ENCODE assay signal across 1 cellular context in the genomic region with DNA sequence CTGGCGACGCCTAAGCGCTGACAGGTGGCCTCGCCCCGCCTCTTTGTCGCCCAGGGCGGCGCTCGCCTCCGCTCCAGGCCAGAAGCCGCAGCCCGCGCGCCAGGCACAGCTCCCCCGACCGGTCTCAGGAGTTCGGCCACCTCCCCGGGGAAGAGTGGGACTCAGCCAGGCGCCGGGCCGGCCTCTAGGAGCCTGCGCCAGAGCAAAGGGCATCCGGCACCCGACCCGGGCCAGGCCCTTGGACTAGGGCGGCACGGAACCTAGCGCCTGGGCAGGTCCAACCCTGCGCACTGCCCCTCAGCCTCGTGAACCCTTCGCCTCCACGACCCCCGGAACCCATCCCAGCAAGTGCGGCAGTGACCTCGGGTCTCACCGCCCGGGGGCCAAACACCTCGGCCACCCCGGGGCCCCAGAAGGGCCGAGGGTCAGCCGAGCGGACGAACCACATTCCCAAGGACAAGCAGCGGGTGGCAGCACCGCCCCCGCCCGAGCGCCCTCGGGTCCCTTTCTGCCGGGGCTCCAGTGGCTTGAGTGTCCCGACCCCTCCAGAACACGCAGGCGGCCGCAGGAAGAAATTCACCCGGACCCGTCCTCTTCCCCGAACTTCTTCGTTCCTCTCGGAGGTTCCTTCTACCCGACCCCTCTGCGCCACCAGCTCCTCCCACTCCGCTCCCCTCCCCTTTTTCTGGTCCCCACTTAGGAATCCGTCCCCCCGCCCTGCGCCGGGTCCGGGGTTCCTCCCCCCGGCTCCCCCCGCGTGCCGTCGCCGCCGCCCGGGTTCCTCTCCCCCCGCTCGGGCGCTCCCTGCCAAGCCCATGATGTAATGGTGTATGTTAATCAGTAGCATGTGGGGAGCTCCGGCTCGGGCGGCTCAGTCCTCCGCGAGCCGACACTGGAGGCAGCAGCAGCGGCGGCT.
TF ChIP-seq lines count a peak whose summit lies in the region.

No MANE protein-coding gene starts in this region.

TF ChIP-seq in HepG2, 621 proteins besides CTCF, POLR2A, EP300 and RAD21 (continued from another document and continues in another):
- TF ChIP-seq, protein P1, sequence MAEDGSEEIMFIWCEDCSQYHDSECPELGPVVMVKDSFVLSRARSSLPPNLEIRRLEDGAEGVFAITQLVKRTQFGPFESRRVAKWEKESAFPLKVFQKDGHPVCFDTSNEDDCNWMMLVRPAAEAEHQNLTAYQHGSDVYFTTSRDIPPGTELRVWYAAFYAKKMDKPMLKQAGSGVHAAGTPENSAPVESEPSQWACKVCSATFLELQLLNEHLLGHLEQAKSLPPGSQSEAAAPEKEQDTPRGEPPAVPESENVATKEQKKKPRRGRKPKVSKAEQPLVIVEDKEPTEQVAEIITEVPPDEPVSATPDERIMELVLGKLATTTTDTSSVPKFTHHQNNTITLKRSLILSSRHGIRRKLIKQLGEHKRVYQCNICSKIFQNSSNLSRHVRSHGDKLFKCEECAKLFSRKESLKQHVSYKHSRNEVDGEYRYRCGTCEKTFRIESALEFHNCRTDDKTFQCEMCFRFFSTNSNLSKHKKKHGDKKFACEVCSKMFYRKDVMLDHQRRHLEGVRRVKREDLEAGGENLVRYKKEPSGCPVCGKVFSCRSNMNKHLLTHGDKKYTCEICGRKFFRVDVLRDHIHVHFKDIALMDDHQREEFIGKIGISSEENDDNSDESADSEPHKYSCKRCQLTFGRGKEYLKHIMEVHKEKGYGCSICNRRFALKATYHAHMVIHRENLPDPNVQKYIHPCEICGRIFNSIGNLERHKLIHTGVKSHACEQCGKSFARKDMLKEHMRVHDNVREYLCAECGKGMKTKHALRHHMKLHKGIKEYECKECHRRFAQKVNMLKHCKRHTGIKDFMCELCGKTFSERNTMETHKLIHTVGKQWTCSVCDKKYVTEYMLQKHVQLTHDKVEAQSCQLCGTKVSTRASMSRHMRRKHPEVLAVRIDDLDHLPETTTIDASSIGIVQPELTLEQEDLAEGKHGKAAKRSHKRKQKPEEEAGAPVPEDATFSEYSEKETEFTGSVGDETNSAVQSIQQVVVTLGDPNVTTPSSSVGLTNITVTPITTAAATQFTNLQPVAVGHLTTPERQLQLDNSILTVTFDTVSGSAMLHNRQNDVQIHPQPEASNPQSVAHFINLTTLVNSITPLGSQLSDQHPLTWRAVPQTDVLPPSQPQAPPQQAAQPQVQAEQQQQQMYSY (CRISPR knock-in tag; IDR thresholded peaks at IDR 0.05) = peak; percentile 49; the same call in 1 of the 2 replicates
- no peak for TF ChIP-seq NFE2L2 (IDR thresholded peaks at IDR 0.05; ENCODE audit: low read length)
- TF ChIP-seq ZNF432 (CRISPR knock-in tag; IDR thresholded peaks at IDR 0.05; ENCODE audit: borderline replicate concordance) = no peak
- no peak for TF ChIP-seq RFX1 (IDR thresholded peaks at IDR 0.05)
- TF ChIP-seq ZFP37 (CRISPR knock-in tag; IDR thresholded peaks at IDR 0.05; ENCODE audit: borderline replicate concordance) = 0 out of 2 replicates have a peak, but pooled peaks have one; percentile 34
- TF ChIP-seq, protein P2, sequence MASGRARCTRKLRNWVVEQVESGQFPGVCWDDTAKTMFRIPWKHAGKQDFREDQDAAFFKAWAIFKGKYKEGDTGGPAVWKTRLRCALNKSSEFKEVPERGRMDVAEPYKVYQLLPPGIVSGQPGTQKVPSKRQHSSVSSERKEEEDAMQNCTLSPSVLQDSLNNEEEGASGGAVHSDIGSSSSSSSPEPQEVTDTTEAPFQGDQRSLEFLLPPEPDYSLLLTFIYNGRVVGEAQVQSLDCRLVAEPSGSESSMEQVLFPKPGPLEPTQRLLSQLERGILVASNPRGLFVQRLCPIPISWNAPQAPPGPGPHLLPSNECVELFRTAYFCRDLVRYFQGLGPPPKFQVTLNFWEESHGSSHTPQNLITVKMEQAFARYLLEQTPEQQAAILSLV (CRISPR knock-in tag; IDR thresholded peaks at IDR 0.05; ENCODE audit: borderline replicate concordance) = peak; percentile 81; the same call in 1 of the 2 replicates
- TF ChIP-seq, protein P3, sequence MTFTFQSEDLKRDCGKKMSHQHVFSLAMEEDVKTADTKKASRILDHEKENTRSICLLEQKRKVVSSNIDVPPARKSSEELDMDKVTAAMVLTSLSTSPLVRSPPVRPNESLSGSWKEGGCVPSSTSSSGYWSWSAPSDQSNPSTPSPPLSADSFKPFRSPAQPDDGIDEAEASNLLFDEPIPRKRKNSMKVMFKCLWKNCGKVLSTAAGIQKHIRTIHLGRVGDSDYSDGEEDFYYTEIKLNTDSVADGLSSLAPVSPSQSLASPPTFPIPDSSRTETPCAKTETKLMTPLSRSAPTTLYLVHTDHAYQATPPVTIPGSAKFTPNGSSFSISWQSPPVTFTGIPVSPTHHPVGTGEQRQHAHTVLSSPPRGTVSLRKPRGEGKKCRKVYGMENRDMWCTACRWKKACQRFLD (CRISPR knock-in tag; IDR thresholded peaks at IDR 0.05; ENCODE audit: borderline replicate concordance) = peak; percentile 30; the same call in 1 of the 2 replicates
- TF ChIP-seq STAG1 (CRISPR knock-in tag; IDR thresholded peaks at IDR 0.05) = peak; percentile 56
- no peak for TF ChIP-seq HOXA5 (CRISPR knock-in tag; IDR thresholded peaks at IDR 0.05)
- TF ChIP-seq SAP130 (CRISPR knock-in tag; IDR thresholded peaks at IDR 0.05; ENCODE audit: low read depth) = peak; percentile 87
- TF ChIP-seq, protein P4, sequence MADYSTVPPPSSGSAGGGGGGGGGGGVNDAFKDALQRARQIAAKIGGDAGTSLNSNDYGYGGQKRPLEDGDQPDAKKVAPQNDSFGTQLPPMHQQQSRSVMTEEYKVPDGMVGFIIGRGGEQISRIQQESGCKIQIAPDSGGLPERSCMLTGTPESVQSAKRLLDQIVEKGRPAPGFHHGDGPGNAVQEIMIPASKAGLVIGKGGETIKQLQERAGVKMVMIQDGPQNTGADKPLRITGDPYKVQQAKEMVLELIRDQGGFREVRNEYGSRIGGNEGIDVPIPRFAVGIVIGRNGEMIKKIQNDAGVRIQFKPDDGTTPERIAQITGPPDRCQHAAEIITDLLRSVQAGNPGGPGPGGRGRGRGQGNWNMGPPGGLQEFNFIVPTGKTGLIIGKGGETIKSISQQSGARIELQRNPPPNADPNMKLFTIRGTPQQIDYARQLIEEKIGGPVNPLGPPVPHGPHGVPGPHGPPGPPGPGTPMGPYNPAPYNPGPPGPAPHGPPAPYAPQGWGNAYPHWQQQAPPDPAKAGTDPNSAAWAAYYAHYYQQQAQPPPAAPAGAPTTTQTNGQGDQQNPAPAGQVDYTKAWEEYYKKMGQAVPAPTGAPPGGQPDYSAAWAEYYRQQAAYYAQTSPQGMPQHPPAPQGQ (CRISPR knock-in tag; IDR thresholded peaks at IDR 0.05; ENCODE audit: borderline replicate concordance) = 0 out of 2 replicates have a peak, but pooled peaks have one; percentile 5
- no peak for TF ChIP-seq ZNF230 (CRISPR knock-in tag; IDR thresholded peaks at IDR 0.05)
- TF ChIP-seq, protein P5, sequence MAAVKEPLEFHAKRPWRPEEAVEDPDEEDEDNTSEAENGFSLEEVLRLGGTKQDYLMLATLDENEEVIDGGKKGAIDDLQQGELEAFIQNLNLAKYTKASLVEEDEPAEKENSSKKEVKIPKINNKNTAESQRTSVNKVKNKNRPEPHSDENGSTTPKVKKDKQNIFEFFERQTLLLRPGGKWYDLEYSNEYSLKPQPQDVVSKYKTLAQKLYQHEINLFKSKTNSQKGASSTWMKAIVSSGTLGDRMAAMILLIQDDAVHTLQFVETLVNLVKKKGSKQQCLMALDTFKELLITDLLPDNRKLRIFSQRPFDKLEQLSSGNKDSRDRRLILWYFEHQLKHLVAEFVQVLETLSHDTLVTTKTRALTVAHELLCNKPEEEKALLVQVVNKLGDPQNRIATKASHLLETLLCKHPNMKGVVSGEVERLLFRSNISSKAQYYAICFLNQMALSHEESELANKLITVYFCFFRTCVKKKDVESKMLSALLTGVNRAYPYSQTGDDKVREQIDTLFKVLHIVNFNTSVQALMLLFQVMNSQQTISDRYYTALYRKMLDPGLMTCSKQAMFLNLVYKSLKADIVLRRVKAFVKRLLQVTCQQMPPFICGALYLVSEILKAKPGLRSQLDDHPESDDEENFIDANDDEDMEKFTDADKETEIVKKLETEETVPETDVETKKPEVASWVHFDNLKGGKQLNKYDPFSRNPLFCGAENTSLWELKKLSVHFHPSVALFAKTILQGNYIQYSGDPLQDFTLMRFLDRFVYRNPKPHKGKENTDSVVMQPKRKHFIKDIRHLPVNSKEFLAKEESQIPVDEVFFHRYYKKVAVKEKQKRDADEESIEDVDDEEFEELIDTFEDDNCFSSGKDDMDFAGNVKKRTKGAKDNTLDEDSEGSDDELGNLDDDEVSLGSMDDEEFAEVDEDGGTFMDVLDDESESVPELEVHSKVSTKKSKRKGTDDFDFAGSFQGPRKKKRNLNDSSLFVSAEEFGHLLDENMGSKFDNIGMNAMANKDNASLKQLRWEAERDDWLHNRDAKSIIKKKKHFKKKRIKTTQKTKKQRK (IDR thresholded peaks at IDR 0.05; ENCODE audit: low read length) = no peak
- TF ChIP-seq TBP (CRISPR knock-in tag; IDR thresholded peaks at IDR 0.05) = no peak
- peak; percentile 47; the same call in 1 of the 2 replicates for TF ChIP-seq WIZ (CRISPR knock-in tag; IDR thresholded peaks at IDR 0.05)
- no peak for TF ChIP-seq SMARCE1 (IDR thresholded peaks at IDR 0.05; ENCODE audit: borderline replicate concordance)
- TF ChIP-seq, protein P6, sequence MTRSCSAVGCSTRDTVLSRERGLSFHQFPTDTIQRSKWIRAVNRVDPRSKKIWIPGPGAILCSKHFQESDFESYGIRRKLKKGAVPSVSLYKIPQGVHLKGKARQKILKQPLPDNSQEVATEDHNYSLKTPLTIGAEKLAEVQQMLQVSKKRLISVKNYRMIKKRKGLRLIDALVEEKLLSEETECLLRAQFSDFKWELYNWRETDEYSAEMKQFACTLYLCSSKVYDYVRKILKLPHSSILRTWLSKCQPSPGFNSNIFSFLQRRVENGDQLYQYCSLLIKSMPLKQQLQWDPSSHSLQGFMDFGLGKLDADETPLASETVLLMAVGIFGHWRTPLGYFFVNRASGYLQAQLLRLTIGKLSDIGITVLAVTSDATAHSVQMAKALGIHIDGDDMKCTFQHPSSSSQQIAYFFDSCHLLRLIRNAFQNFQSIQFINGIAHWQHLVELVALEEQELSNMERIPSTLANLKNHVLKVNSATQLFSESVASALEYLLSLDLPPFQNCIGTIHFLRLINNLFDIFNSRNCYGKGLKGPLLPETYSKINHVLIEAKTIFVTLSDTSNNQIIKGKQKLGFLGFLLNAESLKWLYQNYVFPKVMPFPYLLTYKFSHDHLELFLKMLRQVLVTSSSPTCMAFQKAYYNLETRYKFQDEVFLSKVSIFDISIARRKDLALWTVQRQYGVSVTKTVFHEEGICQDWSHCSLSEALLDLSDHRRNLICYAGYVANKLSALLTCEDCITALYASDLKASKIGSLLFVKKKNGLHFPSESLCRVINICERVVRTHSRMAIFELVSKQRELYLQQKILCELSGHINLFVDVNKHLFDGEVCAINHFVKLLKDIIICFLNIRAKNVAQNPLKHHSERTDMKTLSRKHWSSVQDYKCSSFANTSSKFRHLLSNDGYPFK (CRISPR knock-in tag; IDR thresholded peaks at IDR 0.05; ENCODE audit: borderline replicate concordance) = no peak
- TF ChIP-seq, protein P7, sequence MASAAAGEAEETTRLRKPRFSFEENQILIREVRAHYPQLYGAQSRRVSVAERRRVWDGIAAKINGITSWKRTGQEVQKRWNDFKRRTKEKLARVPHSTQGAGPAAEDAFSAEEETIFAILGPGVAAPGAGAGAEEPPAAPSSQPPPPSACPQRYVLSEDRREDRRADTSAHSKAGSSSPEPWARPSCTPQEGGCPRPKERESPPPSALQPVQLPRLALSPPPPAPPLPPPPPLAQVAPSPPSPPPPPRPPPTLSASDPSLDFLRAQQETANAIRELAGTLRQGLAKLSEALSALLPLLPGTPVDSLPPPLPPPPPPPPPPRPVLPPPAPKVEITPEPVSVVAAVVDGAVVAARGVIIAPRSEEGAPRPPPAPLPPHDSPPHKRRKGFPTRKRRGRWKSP (CRISPR knock-in tag; IDR thresholded peaks at IDR 0.05) = peak; percentile 82
- peak; percentile 67 for TF ChIP-seq POLR2G (IDR thresholded peaks at IDR 0.05; ENCODE audit: low read depth, low read length)
- TF ChIP-seq, protein P8, sequence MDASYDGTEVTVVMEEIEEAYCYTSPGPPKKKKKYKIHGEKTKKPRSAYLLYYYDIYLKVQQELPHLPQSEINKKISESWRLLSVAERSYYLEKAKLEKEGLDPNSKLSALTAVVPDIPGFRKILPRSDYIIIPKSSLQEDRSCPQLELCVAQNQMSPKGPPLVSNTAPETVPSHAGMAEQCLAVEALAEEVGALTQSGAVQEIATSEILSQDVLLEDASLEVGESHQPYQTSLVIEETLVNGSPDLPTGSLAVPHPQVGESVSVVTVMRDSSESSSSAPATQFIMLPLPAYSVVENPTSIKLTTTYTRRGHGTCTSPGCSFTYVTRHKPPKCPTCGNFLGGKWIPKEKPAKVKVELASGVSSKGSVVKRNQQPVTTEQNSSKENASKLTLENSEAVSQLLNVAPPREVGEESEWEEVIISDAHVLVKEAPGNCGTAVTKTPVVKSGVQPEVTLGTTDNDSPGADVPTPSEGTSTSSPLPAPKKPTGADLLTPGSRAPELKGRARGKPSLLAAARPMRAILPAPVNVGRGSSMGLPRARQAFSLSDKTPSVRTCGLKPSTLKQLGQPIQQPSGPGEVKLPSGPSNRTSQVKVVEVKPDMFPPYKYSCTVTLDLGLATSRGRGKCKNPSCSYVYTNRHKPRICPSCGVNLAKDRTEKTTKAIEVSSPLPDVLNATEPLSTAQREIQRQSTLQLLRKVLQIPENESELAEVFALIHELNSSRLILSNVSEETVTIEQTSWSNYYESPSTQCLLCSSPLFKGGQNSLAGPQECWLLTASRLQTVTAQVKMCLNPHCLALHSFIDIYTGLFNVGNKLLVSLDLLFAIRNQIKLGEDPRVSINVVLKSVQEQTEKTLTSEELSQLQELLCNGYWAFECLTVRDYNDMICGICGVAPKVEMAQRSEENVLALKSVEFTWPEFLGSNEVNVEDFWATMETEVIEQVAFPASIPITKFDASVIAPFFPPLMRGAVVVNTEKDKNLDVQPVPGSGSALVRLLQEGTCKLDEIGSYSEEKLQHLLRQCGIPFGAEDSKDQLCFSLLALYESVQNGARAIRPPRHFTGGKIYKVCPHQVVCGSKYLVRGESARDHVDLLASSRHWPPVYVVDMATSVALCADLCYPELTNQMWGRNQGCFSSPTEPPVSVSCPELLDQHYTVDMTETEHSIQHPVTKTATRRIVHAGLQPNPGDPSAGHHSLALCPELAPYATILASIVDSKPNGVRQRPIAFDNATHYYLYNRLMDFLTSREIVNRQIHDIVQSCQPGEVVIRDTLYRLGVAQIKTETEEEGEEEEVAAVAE (CRISPR knock-in tag; IDR thresholded peaks at IDR 0.05; ENCODE audit: borderline replicate concordance) = peak; percentile 67; the same call in 1 of the 2 replicates
- TF ChIP-seq KLF12 (CRISPR knock-in tag; IDR thresholded peaks at IDR 0.05; ENCODE audit: borderline replicate concordance) = peak; percentile 70; the same call in 1 of the 2 replicates
- TF ChIP-seq ZMAT3 (CRISPR knock-in tag; conservative IDR thresholded peaks at IDR 0.05) = 0 out of 2 replicates have a peak, but pooled peaks have one; percentile 26
- peak; percentile 46; the same call in 1 of the 2 replicates for TF ChIP-seq STAT5B (CRISPR knock-in tag; IDR thresholded peaks at IDR 0.05)
- TF ChIP-seq, protein P9, sequence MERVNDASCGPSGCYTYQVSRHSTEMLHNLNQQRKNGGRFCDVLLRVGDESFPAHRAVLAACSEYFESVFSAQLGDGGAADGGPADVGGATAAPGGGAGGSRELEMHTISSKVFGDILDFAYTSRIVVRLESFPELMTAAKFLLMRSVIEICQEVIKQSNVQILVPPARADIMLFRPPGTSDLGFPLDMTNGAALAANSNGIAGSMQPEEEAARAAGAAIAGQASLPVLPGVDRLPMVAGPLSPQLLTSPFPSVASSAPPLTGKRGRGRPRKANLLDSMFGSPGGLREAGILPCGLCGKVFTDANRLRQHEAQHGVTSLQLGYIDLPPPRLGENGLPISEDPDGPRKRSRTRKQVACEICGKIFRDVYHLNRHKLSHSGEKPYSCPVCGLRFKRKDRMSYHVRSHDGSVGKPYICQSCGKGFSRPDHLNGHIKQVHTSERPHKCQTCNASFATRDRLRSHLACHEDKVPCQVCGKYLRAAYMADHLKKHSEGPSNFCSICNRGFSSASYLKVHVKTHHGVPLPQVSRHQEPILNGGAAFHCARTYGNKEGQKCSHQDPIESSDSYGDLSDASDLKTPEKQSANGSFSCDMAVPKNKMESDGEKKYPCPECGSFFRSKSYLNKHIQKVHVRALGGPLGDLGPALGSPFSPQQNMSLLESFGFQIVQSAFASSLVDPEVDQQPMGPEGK (CRISPR knock-in tag; IDR thresholded peaks at IDR 0.05) = peak; percentile 99
